In the genomic region with DNA sequence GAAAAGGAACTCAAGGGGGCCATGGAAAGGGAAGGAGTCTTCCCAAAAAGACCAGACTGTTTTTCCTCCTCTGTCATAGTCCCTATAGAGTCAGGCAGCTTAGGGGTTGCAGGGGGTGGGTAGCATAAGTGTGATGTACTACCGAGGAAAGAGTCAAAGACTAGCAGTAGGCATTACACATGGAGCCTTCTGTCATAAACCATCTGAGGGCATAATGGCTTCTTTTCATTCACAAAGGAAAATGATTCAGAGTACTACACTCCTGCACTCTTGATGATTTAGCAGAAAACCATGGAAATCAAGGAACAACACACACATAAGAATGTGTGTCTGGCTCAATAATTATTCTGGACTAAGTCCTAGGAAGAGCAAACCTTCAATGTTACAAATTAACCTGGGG, we compare ENCODE assay signal across 16 cellular contexts. TPM values are rescaled to one million over a fixed set of nuclear protein-coding genes. Genes with fewer than 3 reads are reported as not detected.
A peak's percentile ranks its signal among the peaks of the same experiment; 100 is the strongest.
DNase-seq lines count a peak whose midpoint lies in the region; ATAC-seq and TF ChIP-seq lines count a peak whose summit lies in the region.
"Had no signal": no experiment of that assay in that cellular context is flagged by ENCODE, and none has a peak within 500 bp of the region (broad histone marks: within the 10 kb centered on the region; RNA-seq: fewer than 3 reads in every experiment).

No MANE protein-coding gene starts in this region.

- peaks cover 26% of the 10 kb centered on the region for H3K4me1 Mint-ChIP-seq in activated naive CD4-positive, alpha-beta T cell treated with anti-CD3 and anti-CD28 coated beads, Interleukin-2, amount 10 ng/mL, durations not matched to agents 7 days and 5 days

- H3K4me3 ChIP-seq in AG10803 (ENCODE audit: low read length) (no peak overlapping the region), coronary artery (no peak overlapping the region), left lung (no peak overlapping the region)
- H3K4me3 ChIP-seq: colonic mucosa had no signal

- peak; percentile 24 for ATAC-seq in left lung

- intact Hi-C loops in left lung (cut with DNase I), result no loop called here

- DNase-seq in AG10803 (ENCODE audit: low read depth) (peak; percentile 65), HCEC 1CT (peak; percentile 8), coronary artery (ENCODE audit: low spot score) (no peak), left lung (no peak), NCI-H748 (lab: John Stamatoyannopoulos, UW; ENCODE audit: unreplicated experiment) (no peak), cerebellum (ENCODE audit: low spot score) (no peak), NCI-H524 (lab: John Stamatoyannopoulos, UW) (no peak)
- DNase-seq in activated naive CD4-positive, alpha-beta T cell treated with anti-CD3 and anti-CD28 coated beads, Interleukin-2, amount 10 ng/mL, durations not matched to agents 7 days and 5 days, result no peak
- DNase-seq: BE2C; colonic mucosa; EL; immature natural killer cell; NCI-H146; NCI-H82; SHP77 treated with DMSO at 0.1 percent for 48 hours; stimulated activated CD4-positive, alpha-beta T cell treated with anti-CD3 and anti-CD28 coated beads, Interleukin-2, amount 100 ng/mL, for 48 hours had no signal

- no peak for TF ChIP-seq CTCF in AG10803 (conservative IDR thresholded peaks at IDR 0.05; ENCODE audit: low read length)
- no peak for TF ChIP-seq CTCF in coronary artery (IDR thresholded peaks at IDR 0.05)
- no peak for TF ChIP-seq CTCF in left lung (IDR thresholded peaks at IDR 0.05)

- peak overlapping the region; percentile 19 to 43 for H3K27ac ChIP-seq in coronary artery
- H3K27ac ChIP-seq in left lung, result no peak overlapping the region
- H3K27ac ChIP-seq: colonic mucosa had no signal

- H3K9me3 ChIP-seq in left lung, result no peaks in the 10 kb centered on the region
- H3K9me3 ChIP-seq: BE2C, colonic mucosa had no signal

- no peaks in the 10 kb centered on the region for H3K27me3 ChIP-seq in left lung
- H3K27me3 ChIP-seq: BE2C, colonic mucosa had no signal

- H3K36me3 ChIP-seq in left lung, result peaks cover 0 to 3% of the 10 kb centered on the region in 2 donors
- H3K36me3 ChIP-seq: BE2C, colonic mucosa had no signal

- CTCF ChIA-PET in activated naive CD4-positive, alpha-beta T cell treated with anti-CD3 and anti-CD28 coated beads, Interleukin-2, amount 10 ng/mL, durations not matched to agents 7 days and 5 days (lab: Charles Lee), result interaction anchor here (1.0 kb wide), 2 partner anchors 18 to 334 kb away, joined by 3 read pairs; no protein-coding TSS in a partner anchor

- no peaks in the 10 kb centered on the region for H3K27me3 Mint-ChIP-seq in activated naive CD4-positive, alpha-beta T cell treated with anti-CD3 and anti-CD28 coated beads, Interleukin-2, amount 10 ng/mL, durations not matched to agents 7 days and 5 days

- no peak overlapping the region for H3K4me3 Mint-ChIP-seq in activated naive CD4-positive, alpha-beta T cell treated with anti-CD3 and anti-CD28 coated beads, Interleukin-2, amount 10 ng/mL, durations not matched to agents 7 days and 5 days
- H3K4me3 Mint-ChIP-seq: immature natural killer cell had no signal

- no peak overlapping the region for H3K27ac Mint-ChIP-seq in activated naive CD4-positive, alpha-beta T cell treated with anti-CD3 and anti-CD28 coated beads, Interleukin-2, amount 10 ng/mL, durations not matched to agents 7 days and 5 days
- H3K27ac Mint-ChIP-seq: immature natural killer cell had no signal

- H3K36me3 Mint-ChIP-seq in activated naive CD4-positive, alpha-beta T cell treated with anti-CD3 and anti-CD28 coated beads, Interleukin-2, amount 10 ng/mL, durations not matched to agents 7 days and 5 days, result peaks cover 24% of the 10 kb centered on the region

- no peaks in the 10 kb centered on the region for H3K9me3 Mint-ChIP-seq in activated naive CD4-positive, alpha-beta T cell treated with anti-CD3 and anti-CD28 coated beads, Interleukin-2, amount 10 ng/mL, durations not matched to agents 7 days and 5 days
- H3K9me3 Mint-ChIP-seq: immature natural killer cell had no signal

- H3K4me1 ChIP-seq in left lung, result peaks cover 0 to 7% of the 10 kb centered on the region in 2 donors
- H3K4me1 ChIP-seq: colonic mucosa had no signal

RNA-seq across cellular contexts. Expression of gene PLN, which starts 14.9 kb away (rescaled TPM):
- total RNA-seq in left lung (10 to 100 TPM in 1 of 2 donors, 1 to 10 TPM in 1; 6.4 to 13.3 TPM), cerebellum (0.45 TPM)

Comparison
In these comparisons a context has a peak if more than half of its experiments do, and no peak if none do; other contexts are left out.
1. DNase-seq: peak in AG10803 (single experiment) and HCEC 1CT (single experiment); none in coronary artery (single experiment), left lung (0 of 2), NCI-H748 (single experiment), cerebellum (single experiment), NCI-H524 (0 of 2) and activated naive CD4-positive, alpha-beta T cell treated with anti-CD3 and anti-CD28 coated beads, Interleukin-2, amount 10 ng/mL, durations not matched to agents 7 days and 5 days (single experiment).
2. H3K27ac ChIP-seq: peak in coronary artery (2 of 2); none in left lung (0 of 2).